21 cellular contexts compared by ENCODE assay signal in the genomic region with DNA sequence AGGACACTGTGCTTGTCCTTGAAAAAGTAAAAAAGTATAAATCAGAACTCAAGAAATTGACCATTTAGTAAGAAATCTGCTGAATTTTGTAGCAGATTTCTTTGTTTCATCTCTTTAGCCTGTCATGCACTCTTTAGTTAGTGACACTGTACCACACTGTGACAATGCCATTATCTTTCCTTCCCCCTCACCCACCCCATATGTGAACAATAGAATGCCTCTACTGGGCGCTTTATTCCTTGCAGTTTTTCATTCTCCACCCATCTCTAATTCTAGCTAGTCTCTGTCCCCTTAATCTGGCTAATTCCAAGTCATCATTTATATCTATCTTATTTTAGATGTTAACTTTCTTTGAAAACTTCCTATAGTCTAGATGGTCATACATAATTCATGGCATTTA.
"Had no signal": no experiment of that assay in that cellular context is flagged by ENCODE, and none has a peak within 500 bp of the region (broad histone marks: within the 10 kb centered on the region; RNA-seq: fewer than 3 reads in every experiment).

No MANE protein-coding gene starts in this region.

- H3K36me3 Mint-ChIP-seq: naive thymus-derived CD8-positive, alpha-beta T cell; stimulated activated naive B cell treated with anti-CD40 and anti-IgM and Interleukin-4, amounts not matched to agents 10 μg/mL and 1 μg/mL and 100 μg/mL, for 72 hours had no signal

- H3K9me3 Mint-ChIP-seq: neural crest cell; stimulated activated naive B cell treated with anti-CD40 and anti-IgM and Interleukin-4, amounts not matched to agents 10 μg/mL and 1 μg/mL and 100 μg/mL, for 72 hours had no signal

- H3K27me3 ChIP-seq: cardiac muscle cell, esophagus muscularis mucosa, gastrocnemius medialis, pancreas, right lobe of liver, spleen, upper lobe of left lung, uterus had no signal

- ATAC-seq: gastrocnemius medialis; mucosa of descending colon; naive thymus-derived CD8-positive, alpha-beta T cell; pancreas; right lobe of liver; stimulated activated naive B cell treated with anti-CD40 and anti-IgM and Interleukin-4, amounts not matched to agents 10 μg/mL and 1 μg/mL and 100 μg/mL, for 72 hours; stimulated activated naive CD8-positive, alpha-beta T cell treated with anti-CD3 and anti-CD28 coated beads, Interleukin-15, amount 100 ng/mL, for 72 hours had no signal

- H3K4me3 ChIP-seq: cardiac muscle cell, coronary artery, esophagus muscularis mucosa, gastrocnemius medialis, mucosa of descending colon, pancreas, prostate gland, right lobe of liver, spleen, upper lobe of left lung, uterus had no signal

- H3K4me1 ChIP-seq: esophagus muscularis mucosa, gastrocnemius medialis, pancreas, prostate gland, right lobe of liver, spleen, upper lobe of left lung, uterus had no signal

- H3K4me3 Mint-ChIP-seq: naive thymus-derived CD8-positive, alpha-beta T cell; neural crest cell; stimulated activated naive B cell treated with anti-CD40 and anti-IgM and Interleukin-4, amounts not matched to agents 10 μg/mL and 1 μg/mL and 100 μg/mL, for 72 hours; stimulated activated naive CD8-positive, alpha-beta T cell treated with anti-CD3 and anti-CD28 coated beads, Interleukin-15, amount 100 ng/mL, for 72 hours had no signal

- H3K27me3 Mint-ChIP-seq: naive thymus-derived CD8-positive, alpha-beta T cell; stimulated activated naive B cell treated with anti-CD40 and anti-IgM and Interleukin-4, amounts not matched to agents 10 μg/mL and 1 μg/mL and 100 μg/mL, for 72 hours; stimulated activated naive CD8-positive, alpha-beta T cell treated with anti-CD3 and anti-CD28 coated beads, Interleukin-15, amount 100 ng/mL, for 72 hours had no signal

- H3K27ac Mint-ChIP-seq: naive thymus-derived CD8-positive, alpha-beta T cell; stimulated activated naive B cell treated with anti-CD40 and anti-IgM and Interleukin-4, amounts not matched to agents 10 μg/mL and 1 μg/mL and 100 μg/mL, for 72 hours; stimulated activated naive CD8-positive, alpha-beta T cell treated with anti-CD3 and anti-CD28 coated beads, Interleukin-15, amount 100 ng/mL, for 72 hours had no signal

- H3K27ac ChIP-seq: cardiac muscle cell, coronary artery, epithelial cell of prostate, esophagus muscularis mucosa, gastrocnemius medialis, pancreas, prostate gland, right lobe of liver, spleen, upper lobe of left lung, uterus had no signal

- H3K4me1 Mint-ChIP-seq: naive thymus-derived CD8-positive, alpha-beta T cell; neural crest cell; stimulated activated naive B cell treated with anti-CD40 and anti-IgM and Interleukin-4, amounts not matched to agents 10 μg/mL and 1 μg/mL and 100 μg/mL, for 72 hours; stimulated activated naive CD8-positive, alpha-beta T cell treated with anti-CD3 and anti-CD28 coated beads, Interleukin-15, amount 100 ng/mL, for 72 hours had no signal

- H3K36me3 ChIP-seq: cardiac muscle cell, esophagus muscularis mucosa, gastrocnemius medialis, pancreas, prostate gland, right lobe of liver, spleen, upper lobe of left lung, uterus had no signal

- DNase-seq: effector CD8-positive, alpha-beta T cell; gastrocnemius medialis; mucosa of descending colon; naive thymus-derived CD8-positive, alpha-beta T cell; pancreas; retina; right lobe of liver; spleen; stimulated activated CD4-positive, alpha-beta T cell treated with anti-CD3 and anti-CD28 coated beads, Interleukin-15, amount 100 ng/mL, for 24 hours; stimulated activated CD4-positive, alpha-beta T cell treated with anti-CD3 and anti-CD28 coated beads, Interleukin-1b, Interleukin-23, amount 100 ng/mL, for 48 hours; stimulated activated CD4-positive, alpha-beta T cell treated with anti-CD3 and anti-CD28 coated beads, Interleukin-4, amount 100 ng/mL, for 4 hours; stimulated activated naive B cell treated with anti-CD40 and anti-IgM and Interleukin-4, amounts not matched to agents 10 μg/mL and 1 μg/mL and 100 μg/mL, for 72 hours; stimulated activated naive CD8-positive, alpha-beta T cell treated with anti-CD3 and anti-CD28 coated beads, Interleukin-15, amount 100 ng/mL, for 72 hours; upper lobe of left lung; uterus had no signal

- H3K9me3 ChIP-seq: esophagus muscularis mucosa, gastrocnemius medialis, mucosa of descending colon, pancreas, prostate gland, right lobe of liver, spleen, upper lobe of left lung, uterus had no signal
